1 cellular context compared by ENCODE assay signal in genomic region chr3:159877924-159878323, GRCh38.
TF ChIP-seq lines count a peak whose summit lies in the region.

No MANE protein-coding gene starts in this region.

TF ChIP-seq in WTC11, 78 proteins besides CTCF, POLR2A, EP300 and RAD21 (continued from another document):
- TF ChIP-seq AR (CRISPR knock-in tag; IDR thresholded peaks at IDR 0.05) (no peak), SOX15 (CRISPR knock-in tag; IDR thresholded peaks at IDR 0.05) (no peak), ZNF416 (CRISPR knock-in tag; IDR thresholded peaks at IDR 0.05) (no peak)
TF ChIP-seq in WTC11: peak in this region for 0.
